ENCODE assay signal across 8 cellular contexts in genomic region chr22:50475652-50476002, GRCh38. TPM values are rescaled to one million over a fixed set of nuclear protein-coding genes. Genes with fewer than 3 reads are reported as not detected.
DNase-seq lines count a peak whose midpoint lies in the region; ATAC-seq and TF ChIP-seq lines count a peak whose summit lies in the region.

No MANE protein-coding gene starts in this region.

- H3K27ac Mint-ChIP-seq in Calu3 (ENCODE audit: unreplicated experiment) = peak overlapping the region; percentile 27
- no peak overlapping the region for H3K27ac Mint-ChIP-seq in endodermal cell

- peaks cover 30% of the 10 kb centered on the region for H4K20me1 ChIP-seq in PC-3 (ENCODE audit: low read length)

- peak overlapping the region; percentile 90 for H3K4me2 ChIP-seq in PC-3 (ENCODE audit: low read length)

- H3K4me3 Mint-ChIP-seq in Calu3 (ENCODE audit: low read depth, unreplicated experiment) = peak overlapping the region; percentile 85
- peak overlapping the region; percentile 74 for H3K4me3 Mint-ChIP-seq in endodermal cell

- peaks cover 35% of the 10 kb centered on the region for H3K4me1 Mint-ChIP-seq in Calu3 (ENCODE audit: low read depth, unreplicated experiment)
- peaks cover 19% of the 10 kb centered on the region for H3K4me1 Mint-ChIP-seq in endodermal cell

- POLR2A ChIA-PET in PC-3 (lab: Charles Lee; ENCODE audit: unreplicated experiment) = no interaction called here

- peaks cover 15% of the 10 kb centered on the region for H3K27me3 Mint-ChIP-seq in Calu3 (ENCODE audit: unreplicated experiment)
- H3K27me3 Mint-ChIP-seq in endodermal cell (ENCODE audit: insufficient read depth) = peaks cover 44% of the 10 kb centered on the region

- DNase-seq in Calu3 (no peak), PC-3 (no peak), endodermal cell (no peak), gastrocnemius medialis (no peak), GM19238 (ENCODE audit: insufficient read length, low spot score) (no peak), NCI-H526 treated with DMSO at 0.1 percent for 48 hours (lab: John Stamatoyannopoulos, UW) (no peak), NCI-H1694 treated with DMSO at 0.1 percent for 48 hours (lab: John Stamatoyannopoulos, UW) (no peak)

- WGBS in endodermal cell (ENCODE audit: insufficient coverage in 1 of 2, insufficient read length in 1 of 2), 2 experiments = 94 to 98% methylated on average over 5 to 6 of the region's 6 CpGs

- H3K36me3 Mint-ChIP-seq in Calu3 (ENCODE audit: insufficient read depth, unreplicated experiment) (peaks cover 49% of the 10 kb centered on the region), endodermal cell (ENCODE audit: low read depth) (no peaks in the 10 kb centered on the region)

- H3K9me3 Mint-ChIP-seq in Calu3 (ENCODE audit: low read depth, unreplicated experiment) (no peaks in the 10 kb centered on the region), endodermal cell (no peaks in the 10 kb centered on the region)

- no peak for TF ChIP-seq POLR2A in gastrocnemius medialis (IDR thresholded peaks at IDR 0.05)

- H3K9me3 ChIP-seq in PC-3 (ENCODE audit: low read length) (no peaks in the 10 kb centered on the region), endodermal cell (ENCODE audit: control insufficient read depth, low read length) (no peaks in the 10 kb centered on the region), gastrocnemius medialis (no peaks in the 10 kb centered on the region)

- ATAC-seq in PC-3 = no peak
- peak in 1 of 2 donors; percentile 5 for ATAC-seq in gastrocnemius medialis
- ATAC-seq in GM18909 (IDR thresholded peaks at IDR 0.05; ENCODE audit: poor library complexity, unreplicated experiment) = no peak

- H3K36me3 ChIP-seq in PC-3 (ENCODE audit: low read depth, low read length) (no peaks in the 10 kb centered on the region; the same call in 1 of the 2 replicates), endodermal cell (ENCODE audit: control insufficient read depth, insufficient read depth, low read length) (no peaks in the 10 kb centered on the region), gastrocnemius medialis (no peaks in the 10 kb centered on the region)

- no peaks in the 10 kb centered on the region for H3K9me2 ChIP-seq in PC-3 (replicated peaks; ENCODE audit: low read length)

- peak overlapping the region; percentile 80 for H2AFZ ChIP-seq in PC-3 (ENCODE audit: low read length)

- H3K4me1 ChIP-seq in PC-3 (ENCODE audit: insufficient read depth, low read length) = peaks cover 21% of the 10 kb centered on the region
- peaks cover 8% of the 10 kb centered on the region for H3K4me1 ChIP-seq in endodermal cell (ENCODE audit: control insufficient read depth, insufficient read depth, low read length)
- peaks cover 37 to 40% of the 10 kb centered on the region in 2 donors for H3K4me1 ChIP-seq in gastrocnemius medialis

- CTCF ChIA-PET in Calu3 (lab: Charles Lee) = no interaction called here
- CTCF ChIA-PET in PC-3 (lab: Charles Lee) = interaction anchor here (0.6 kb wide), 1 partner anchor 144 kb away, joined by 12 read pairs; no protein-coding TSS in a partner anchor

- H3K27me3 ChIP-seq in PC-3 (ENCODE audit: low read length) = no peaks in the 10 kb centered on the region
- H3K27me3 ChIP-seq in endodermal cell (ENCODE audit: control insufficient read depth, insufficient read depth, low read length, poor library complexity, severe bottlenecking) = peaks cover 15% of the 10 kb centered on the region
- H3K27me3 ChIP-seq in gastrocnemius medialis = peaks cover 10 to 13% (median 12%) of the 10 kb centered on the region in 3 donors

- intact Hi-C loops in Calu3 (cut with micrococcal nuclease; ENCODE audit: unreplicated experiment) = no loop called here
- intact Hi-C loops in PC-3 (cut with micrococcal nuclease) = no loop called here
- intact Hi-C loops in gastrocnemius medialis (cut with DNase I; ENCODE audit: low total_unique reads) = loop anchor here (1.0 kb wide), 1 partner anchor 32 kb away; the partner anchor contains the start of gene LMF2

- TF ChIP-seq CTCF in Calu3 (IDR thresholded peaks at IDR 0.05; ENCODE audit: unreplicated experiment) = no peak
- no peak for TF ChIP-seq CTCF in PC-3 (conservative IDR thresholded peaks at IDR 0.05; ENCODE audit: low read depth, low read length)
- TF ChIP-seq CTCF in endodermal cell (conservative IDR thresholded peaks at IDR 0.05) = no peak
- TF ChIP-seq CTCF in gastrocnemius medialis (IDR thresholded peaks at IDR 0.05 in 4 of 5, conservative IDR thresholded peaks at IDR 0.05 in 1 of 5) = no peak

- peak overlapping the region; percentile 72; the same call in 1 of the 2 replicates for H3K9ac ChIP-seq in PC-3 (ENCODE audit: low read length)
- H3K9ac ChIP-seq in endodermal cell (ENCODE audit: extremely low read depth, low read length, poor library complexity, severe bottlenecking) = no peak overlapping the region

- peaks cover 37% of the 10 kb centered on the region for H3K79me2 ChIP-seq in PC-3 (ENCODE audit: low read length)

- in situ Hi-C loops in gastrocnemius medialis (cut with MboI; ENCODE audit: low sequenced_read_pairs in 4 of 4) = no loop called here

- BruUV-seq in Calu3 (replicated peaks; lab: Mats Ljungman, UMichigan) = no TSS peak
- no TSS peak for BruUV-seq in PC-3 (replicated peaks; lab: Mats Ljungman, UMichigan)

- H3K27ac ChIP-seq in PC-3 (ENCODE audit: low read length) (no peak overlapping the region), endodermal cell (ENCODE audit: low read depth, low read length) (no peak overlapping the region), gastrocnemius medialis (peak overlapping the region; percentile 77 to 88 (median 86))

- H3F3A ChIP-seq in PC-3 (ENCODE audit: low read length, unreplicated experiment) = no peaks in the 10 kb centered on the region

- H3K4me3 ChIP-seq in PC-3 (ENCODE audit: low read length) = peak overlapping the region; percentile 73; the same call in 1 of the 2 replicates
- no peak overlapping the region for H3K4me3 ChIP-seq in endodermal cell (ENCODE audit: low read length)
- H3K4me3 ChIP-seq in gastrocnemius medialis = peak overlapping the region; percentile 66 to 95 (median 74)

RNA-seq across cellular contexts. Expression of gene SBF1, which starts 0.8 kb away (rescaled TPM):
- total RNA-seq in Calu3 (2022) (102 and 104 TPM in 2 replicates), PC-3 (2014; rRNA removed) (48.5 and 67.1 TPM in 2 replicates), endodermal cell (10 to 100 TPM; 89.9 to 90.1 TPM), gastrocnemius medialis (100 to 1,000 TPM in 3 of 4 donors, 10 to 100 TPM in 1; 50.5 to 116 (median 107) TPM)
- polyA plus RNA-seq in endodermal cell (2013, experiment 1 of 2) = 84.3 TPM
- 75.6 TPM for polyA plus RNA-seq in endodermal cell (2013, experiment 2 of 2)

RNA-seq across cellular contexts. Expression of gene ADM2, which starts 5.7 kb away (rescaled TPM):
- 10.2 and 13.6 TPM in 2 replicates for total RNA-seq in Calu3 (2022)
- 0.98 and 1.8 TPM in 2 replicates for total RNA-seq in PC-3 (2014; rRNA removed)
- total RNA-seq in endodermal cell = 1 to 10 TPM; 4.0 to 4.2 TPM
- polyA plus RNA-seq in endodermal cell (2013, experiment 1 of 2) = 5.0 TPM
- polyA plus RNA-seq in endodermal cell (2013, experiment 2 of 2) = 2.8 TPM
- under 1 TPM in 1 of 4 donors, not detected in 3; 0.53 TPM for total RNA-seq in gastrocnemius medialis

RNA-seq across cellular contexts. Expression of gene MIOX, which starts 11.0 kb away (rescaled TPM):
- total RNA-seq in Calu3 (2022) (0.45 TPM in 1 of 2 replicates, not detected in the other), PC-3 (2014; rRNA removed) (not detected in 2 replicates), endodermal cell (not detected), gastrocnemius medialis (not detected)
- polyA plus RNA-seq in endodermal cell (2013, experiment 1 of 2) = 0.21 TPM
- 0.29 TPM for polyA plus RNA-seq in endodermal cell (2013, experiment 2 of 2)

RNA-seq across cellular contexts. Expression of gene LMF2, which starts 31.9 kb away (rescaled TPM):
- total RNA-seq in Calu3 (2022) = 85.2 and 87.1 TPM in 2 replicates
- total RNA-seq in PC-3 (2014; rRNA removed) = 42.4 and 52.2 TPM in 2 replicates
- 10 to 100 TPM; 58.8 to 65.2 TPM for total RNA-seq in endodermal cell
- polyA plus RNA-seq in endodermal cell (2013, experiment 1 of 2) = 53.1 TPM
- 43.3 TPM for polyA plus RNA-seq in endodermal cell (2013, experiment 2 of 2)
- total RNA-seq in gastrocnemius medialis = 10 to 100 TPM; 19.7 to 39.4 (median 26.9) TPM

RNA-seq across cellular contexts. Expression of gene NCAPH2, which starts 32.4 kb away (rescaled TPM):
- total RNA-seq in Calu3 (2022) = 73.2 and 92.0 TPM in 2 replicates
- total RNA-seq in PC-3 (2014; rRNA removed) = 75.4 and 92.1 TPM in 2 replicates
- 10 to 100 TPM; 63.3 to 73.1 TPM for total RNA-seq in endodermal cell
- polyA plus RNA-seq in endodermal cell (2013, experiment 1 of 2) = 52.0 TPM
- polyA plus RNA-seq in endodermal cell (2013, experiment 2 of 2) = 49.5 TPM
- total RNA-seq in gastrocnemius medialis = 10 to 100 TPM; 19.0 to 29.3 (median 23.4) TPM

Comparison
In these comparisons a context has a peak if more than half of its experiments do, and no peak if none do; other contexts are left out.
1. H3K27ac ChIP-seq: peak in gastrocnemius medialis (4 of 4); none in PC-3 (single experiment) and endodermal cell (single experiment).